ENCODE assay signal across 13 cellular contexts in the genomic region with DNA sequence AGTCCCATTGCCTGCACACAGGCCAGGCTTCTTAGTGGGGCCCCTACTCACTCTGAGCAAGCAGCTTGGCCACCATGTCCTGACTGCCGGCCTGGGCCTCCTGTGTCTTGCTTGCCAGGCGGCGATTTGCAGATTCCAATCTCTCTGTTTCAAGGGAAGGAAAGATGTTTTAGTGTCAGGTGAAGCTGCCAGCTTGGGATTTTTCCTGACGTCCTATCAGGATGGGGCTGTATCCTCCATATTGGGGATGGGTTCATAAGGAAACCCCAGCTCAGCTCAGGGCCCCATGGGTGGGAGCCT. TPM values are rescaled to one million over a fixed set of nuclear protein-coding genes. Genes with fewer than 3 reads are reported as not detected.
DNase-seq lines count a peak whose midpoint lies in the region; ATAC-seq and TF ChIP-seq lines count a peak whose summit lies in the region.
"Had no signal": no experiment of that assay in that cellular context is flagged by ENCODE, and none has a peak within 500 bp of the region (broad histone marks: within the 10 kb centered on the region; RNA-seq: fewer than 3 reads in every experiment).

No MANE protein-coding gene starts in this region.

- H3F3A ChIP-seq in GM23248 (ENCODE audit: insufficient read depth) (peaks cover 94% of the 10 kb centered on the region), smooth muscle cell (ENCODE audit: low read depth) (peaks cover 31% of the 10 kb centered on the region)

- in situ Hi-C loops in GM23248 (cut with MboI): no loop called here

- no peaks in the 10 kb centered on the region for H3K9me3 ChIP-seq in GM23248 (ENCODE audit: low read depth)
- no peaks in the 10 kb centered on the region for H3K9me3 ChIP-seq in left lung
- H3K9me3 ChIP-seq in smooth muscle cell (replicated peaks; ENCODE audit: low read depth): no peaks in the 10 kb centered on the region

- ATAC-seq in left lung: no peak
- no peak for ATAC-seq in GM18519 (IDR thresholded peaks at IDR 0.05; ENCODE audit: low FRiP score, unreplicated experiment)
- no peak for ATAC-seq in HG02623 (IDR thresholded peaks at IDR 0.05; ENCODE audit: unreplicated experiment)
- no peak for ATAC-seq in HG02938 (IDR thresholded peaks at IDR 0.05; ENCODE audit: unreplicated experiment)
- ATAC-seq: left colon had no signal

- intact Hi-C loops in left lung (cut with DNase I): no loop called here

- H3K4me1 ChIP-seq in GM23248 (ENCODE audit: insufficient read depth) (peaks cover 96% of the 10 kb centered on the region), left lung (peaks cover 61 to 94% of the 10 kb centered on the region in 2 donors), smooth muscle cell (ENCODE audit: low read depth) (peaks cover 41% of the 10 kb centered on the region)

- DNase-seq in GM23248 (no peak), left lung (no peak), smooth muscle cell (lab: John Stamatoyannopoulos, UW; ENCODE audit: unreplicated experiment) (no peak), HK-2 (ENCODE audit: unreplicated experiment) (no peak)
- DNase-seq: NCI-H2081 treated with DMSO at 0.1 percent for 48 hours, OCI-M1, retina had no signal

- H3K79me2 ChIP-seq in GM23248 (ENCODE audit: insufficient read depth): peaks cover 79% of the 10 kb centered on the region
- H3K79me2 ChIP-seq in smooth muscle cell (ENCODE audit: low read depth): peaks cover 29% of the 10 kb centered on the region

- H3K4me2 ChIP-seq in GM23248 (ENCODE audit: unreplicated experiment) (no peak overlapping the region), smooth muscle cell (no peak overlapping the region)
- H3K4me2 ChIP-seq: KMS-11 had no signal

- H3K9ac ChIP-seq in GM23248 (peak overlapping the region; percentile 100), smooth muscle cell (ENCODE audit: low read depth) (no peak overlapping the region)
- H3K9ac ChIP-seq: KMS-11 had no signal

- H3K27me3 ChIP-seq in GM23248 (replicated peaks; ENCODE audit: insufficient read depth): no peaks in the 10 kb centered on the region
- H3K27me3 ChIP-seq in left lung: peaks cover 0 to 18% of the 10 kb centered on the region in 2 donors
- no peaks in the 10 kb centered on the region for H3K27me3 ChIP-seq in smooth muscle cell (ENCODE audit: low read depth)

- H3K9me2 ChIP-seq in GM23248 (ENCODE audit: insufficient read depth): no peaks in the 10 kb centered on the region

- H3K4me3 ChIP-seq in GM23248: no peak overlapping the region
- H3K4me3 ChIP-seq in left lung: no peak overlapping the region
- no peak overlapping the region for H3K4me3 ChIP-seq in smooth muscle cell

- H3K36me3 ChIP-seq in GM23248 (ENCODE audit: low read depth) (peaks cover 88% of the 10 kb centered on the region), left lung (peaks cover 0 to 85% of the 10 kb centered on the region in 2 donors), smooth muscle cell (ENCODE audit: low read depth) (peaks cover 3% of the 10 kb centered on the region)

- TF ChIP-seq CTCF in left lung (IDR thresholded peaks at IDR 0.05) (no peak), smooth muscle cell (IDR thresholded peaks at IDR 0.05; ENCODE audit: borderline replicate concordance, insufficient read depth, poor library complexity, severe bottlenecking) (no peak)

- WGBS in GM23248 (ENCODE audit: low coverage in 1 of 2, low lambda C conversion rate in 2 of 2, missing lambda C conversion rate in 2 of 2), 2 experiments: 78 to 82% methylated on average over 4 of the region's 4 CpGs
- 89% methylated on average over 4 of the region's 4 CpGs for WGBS in smooth muscle cell (ENCODE audit: low lambda C conversion rate)

- no peaks in the 10 kb centered on the region for H4K20me1 ChIP-seq in GM23248 (ENCODE audit: insufficient read depth)
- peaks cover 83% of the 10 kb centered on the region for H4K20me1 ChIP-seq in smooth muscle cell (ENCODE audit: low read depth)

- peak overlapping the region; percentile 99 for H3K27ac ChIP-seq in GM23248
- peak overlapping the region; percentile 100 for H3K27ac ChIP-seq in angular gyrus (ENCODE audit: low read depth, low read length)
- peak overlapping the region; percentile 19 to 53 for H3K27ac ChIP-seq in left lung
- H3K27ac ChIP-seq in smooth muscle cell (ENCODE audit: low read depth): peak overlapping the region; percentile 21
- H3K27ac ChIP-seq: KMS-11 had no signal

- H2AFZ ChIP-seq in GM23248: no peak overlapping the region
- no peak overlapping the region for H2AFZ ChIP-seq in smooth muscle cell (ENCODE audit: low read depth)

RNA-seq across cellular contexts. Expression of gene AMOTL2, which starts 8.5 kb away (rescaled TPM):
- total RNA-seq in GM23248 (2014; rRNA removed; shearing (Covaris generic)): 336 and 347 TPM in 2 replicates
- polyA plus RNA-seq in GM23248 (2016; fragmentation: Nextera tagmentation; extraction: Ambion mirVana): 156 TPM in 2 replicates
- 100 to 1,000 TPM in 1 of 2 donors, 10 to 100 TPM in 1; 69.2 to 106 TPM for total RNA-seq in left lung
- total RNA-seq in smooth muscle cell: 103 and 114 TPM in 2 replicates
- polyA plus RNA-seq in smooth muscle cell: 92.1 and 109 TPM in 2 replicates

Comparison
In these comparisons a context has a peak if more than half of its experiments do, and no peak if none do; other contexts are left out.
1. H3K27ac ChIP-seq: peak in every context shown above with its lines; median percentile 100 in angular gyrus; 99 in GM23248; 36 in left lung; 21 in smooth muscle cell.